ENCODE assay signal across 23 cellular contexts in the genomic region with DNA sequence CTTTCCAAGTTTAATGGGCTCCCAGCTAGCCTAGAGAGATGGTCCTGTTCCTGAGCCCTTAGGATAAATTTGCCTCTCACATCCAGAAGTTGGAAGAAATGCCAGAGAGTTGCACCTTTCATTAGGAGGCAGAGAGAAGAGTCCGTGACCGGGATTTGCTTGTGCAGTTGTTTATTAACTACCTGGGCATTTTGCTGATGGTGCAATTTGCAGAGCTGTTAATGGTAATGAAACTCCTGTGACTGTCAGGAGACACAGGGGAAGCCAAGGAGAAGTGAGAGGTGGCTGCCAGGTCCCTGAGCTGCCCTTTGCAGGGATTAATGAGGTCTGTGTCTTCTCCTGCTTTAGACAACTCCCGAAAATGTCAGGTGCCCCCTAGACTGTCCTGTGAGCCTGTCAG.
DNase-seq lines count a peak whose midpoint lies in the region; ATAC-seq, FAIRE-seq and TF ChIP-seq lines count a peak whose summit lies in the region.
"Had no signal": no experiment of that assay in that cellular context is flagged by ENCODE, and none has a peak within 500 bp of the region (broad histone marks: within the 10 kb centered on the region; RNA-seq: fewer than 3 reads in every experiment).

No MANE protein-coding gene starts in this region.

- H4K8ac ChIP-seq in neuronal stem cell (ENCODE audit: low read depth, low read length), result no peak overlapping the region

- no peaks in the 10 kb centered on the region for H3K79me2 ChIP-seq in hepatocyte

- H3K9me2 ChIP-seq in hepatocyte (replicated peaks; ENCODE audit: insufficient read depth), result no peaks in the 10 kb centered on the region
- H3K9me2 ChIP-seq: SK-N-SH had no signal

- H3K4ac ChIP-seq in neuronal stem cell (ENCODE audit: low read length), result no peak overlapping the region

- peak overlapping the region; percentile 5 for H3K9ac ChIP-seq in neuronal stem cell (ENCODE audit: low read depth, low read length, poor library complexity)
- H3K9ac ChIP-seq: SK-N-SH had no signal

- no peak for TF ChIP-seq CTCF in hepatocyte (IDR thresholded peaks at IDR 0.05; ENCODE audit: poor library complexity)

- DNase-seq in cardiac septum (ENCODE audit: low spot score) (peak; percentile 49), left cardiac atrium (no peak), hepatocyte (ENCODE audit: low spot score) (peak; percentile 39), neuronal stem cell (ENCODE audit: low spot score) (no peak), GM19239 (ENCODE audit: insufficient read length, low spot score) (no peak), anterior cingulate cortex (lab: John Stamatoyannopoulos, UW) (no peak), T1000 (lab: John Stamatoyannopoulos, UW) (no peak)
- DNase-seq: 8988T; AML-193; C1 segment of cervical spinal cord; CD8-positive, alpha-beta T cell; DND-41; KBM-7; MM.1S; NCI-H1048; NCI-H1417 treated with DMSO at 0.1 percent for 48 hours; NCI-H187; NCI-H446 treated with DMSO at 0.1 percent for 48 hours; NCI-H526 treated with DMSO at 0.1 percent for 48 hours; PC-9; SIG-M5; SK-N-SH had no signal

- FAIRE-seq in GM19239 (lab: Jason Lieb, UNC), result no peak
- FAIRE-seq: GM12878 had no signal

- H3K9me3 ChIP-seq in hepatocyte (ENCODE audit: low read depth) (no peaks in the 10 kb centered on the region), neuronal stem cell (replicated peaks in 1 of 2; ENCODE audit: control insufficient read depth in 2 of 2, insufficient read depth in 1 of 2, low read depth in 1 of 2, low read length in 2 of 2) (no peaks in the 10 kb centered on the region)
- H3K9me3 ChIP-seq: SK-N-SH had no signal

- no peak overlapping the region for H3K14ac ChIP-seq in neuronal stem cell (ENCODE audit: low read length)

- no peak overlapping the region for H2BK12ac ChIP-seq in neuronal stem cell (ENCODE audit: low read length)

- H3K27ac ChIP-seq in hepatocyte (no peak overlapping the region), neuronal stem cell (replicated peaks; ENCODE audit: low read length) (no peak overlapping the region)
- H3K27ac ChIP-seq: PC-9 had no signal

- H2BK120ac ChIP-seq in neuronal stem cell (ENCODE audit: low read depth, low read length), result no peak overlapping the region

- H3K36me3 ChIP-seq in hepatocyte (replicated peaks; ENCODE audit: insufficient read depth, low read depth) (no peaks in the 10 kb centered on the region), neuronal stem cell (replicated peaks in 1 of 2; ENCODE audit: control insufficient read depth in 2 of 2, insufficient read depth in 2 of 2, low read length in 2 of 2) (no peaks in the 10 kb centered on the region)

- no peak for ATAC-seq in left cardiac atrium
- ATAC-seq: CD8-positive, alpha-beta T cell; GM12878 had no signal

- H2AK5ac ChIP-seq in neuronal stem cell (ENCODE audit: low read depth, low read length), result no peak overlapping the region

- H4K20me1 ChIP-seq in hepatocyte (ENCODE audit: insufficient read depth, poor library complexity, severe bottlenecking), result no peaks in the 10 kb centered on the region

- no peaks in the 10 kb centered on the region for H3K79me1 ChIP-seq in neuronal stem cell (ENCODE audit: low read depth, low read length)

- H3K27me3 ChIP-seq in hepatocyte (no peaks in the 10 kb centered on the region), neuronal stem cell (ENCODE audit: control insufficient read depth in 3 of 3, insufficient read depth in 3 of 3, low read depth in 1 of 3, low read length in 3 of 3) (peaks cover 0 to 41% (median 0%) of the 10 kb centered on the region in 3 experiments)

- H3K23ac ChIP-seq in neuronal stem cell (ENCODE audit: low read depth, low read length, poor library complexity), result no peak overlapping the region

- H3K4me1 ChIP-seq in hepatocyte (ENCODE audit: insufficient read depth) (no peaks in the 10 kb centered on the region), neuronal stem cell (ENCODE audit: control insufficient read depth in 2 of 2, insufficient read depth in 1 of 2, low read depth in 1 of 2, low read length in 2 of 2) (no peaks in the 10 kb centered on the region)

- no peak overlapping the region for H3K18ac ChIP-seq in neuronal stem cell (ENCODE audit: low read length)

- intact Hi-C loops in cardiac septum (cut with DNase I), result no loop called here
- intact Hi-C loops in left cardiac atrium (cut with DNase I), result no loop called here

- H2BK5ac ChIP-seq in neuronal stem cell (ENCODE audit: low read length), result no peak overlapping the region

- no peak overlapping the region for H2AFZ ChIP-seq in hepatocyte
- no peak overlapping the region for H2AFZ ChIP-seq in neuronal stem cell (ENCODE audit: low read length)
- H2AFZ ChIP-seq: PC-9 had no signal

- H4K91ac ChIP-seq in neuronal stem cell (ENCODE audit: low read depth, low read length, poor library complexity), result no peak overlapping the region

- WGBS in hepatocyte (ENCODE audit: low lambda C conversion rate, missing lambda C conversion rate), result 62% methylated on average over 3 of the region's 3 CpGs
- no CpG with 5 or more reads among the region's 3 CpGs for WGBS in neuronal stem cell (ENCODE audit: extremely low coverage in 2 of 2, insufficient read length in 2 of 2, insufficient replicate concordance in 1 of 2), 2 donors

- H3K4me3 ChIP-seq in hepatocyte (no peak overlapping the region), neuronal stem cell (ENCODE audit: low read length in 2 of 2) (no peak overlapping the region)
- H3K4me3 ChIP-seq: GM12878, PC-9 had no signal

- H3K4me2 ChIP-seq in hepatocyte (no peak overlapping the region), neuronal stem cell (ENCODE audit: insufficient read depth, low read length, poor library complexity, severe bottlenecking) (no peak overlapping the region)
- H3K4me2 ChIP-seq: PC-9, SK-N-SH had no signal

- H2BK15ac ChIP-seq in neuronal stem cell (ENCODE audit: low read length), result no peak overlapping the region

Comparison
In these comparisons a context has a peak if more than half of its experiments do, and no peak if none do; other contexts are left out.
1. DNase-seq: peak in cardiac septum (single experiment) and hepatocyte (single experiment); none in left cardiac atrium (single experiment), neuronal stem cell (single experiment), GM19239 (single experiment), anterior cingulate cortex (0 of 58) and T1000 (single experiment).